8 cellular contexts compared by ENCODE assay signal in the genomic region with DNA sequence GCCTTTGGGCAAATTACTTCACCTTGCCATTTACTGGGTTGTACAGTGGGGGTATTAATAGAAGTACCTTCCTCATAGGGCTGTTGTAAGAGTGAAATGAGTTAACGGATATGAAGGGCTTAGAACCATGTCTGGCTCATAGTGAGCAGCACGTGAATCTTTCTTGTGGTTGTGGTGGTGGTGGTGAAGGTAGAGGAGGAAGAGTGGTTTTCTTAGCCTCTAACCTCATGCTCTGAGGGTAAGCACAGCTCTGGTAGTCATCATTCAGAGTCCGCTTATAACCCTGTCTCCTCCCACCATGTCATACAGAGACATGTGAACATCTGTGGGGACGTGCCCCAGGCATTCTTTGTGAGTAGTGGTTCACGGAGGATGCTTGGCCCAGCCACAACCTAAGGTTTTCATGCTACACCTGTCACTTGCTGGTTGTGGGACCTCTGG. TPM values are rescaled to one million over a fixed set of nuclear protein-coding genes. Genes with fewer than 3 reads are reported as not detected.
DNase-seq lines count a peak whose midpoint lies in the region; ATAC-seq and TF ChIP-seq lines count a peak whose summit lies in the region.

No MANE protein-coding gene starts in this region.

- no peak overlapping the region for H3K4me3 ChIP-seq in vagina

- H3K9me3 ChIP-seq in vagina, result no peaks in the 10 kb centered on the region

- peaks cover 14% of the 10 kb centered on the region for H3K4me1 Mint-ChIP-seq in stimulated activated effector memory CD8-positive, alpha-beta T cell treated with anti-CD3 and anti-CD28 coated beads, Interleukin-12 subunit alpha, Interleukin-12 subunit beta, amount 100 ng/mL, for 72 hours

- peaks cover 12% of the 10 kb centered on the region for H3K4me1 ChIP-seq in vagina

- no peak for TF ChIP-seq CTCF in vagina (IDR thresholded peaks at IDR 0.05)

- H3K9me3 Mint-ChIP-seq in stimulated activated effector memory CD8-positive, alpha-beta T cell treated with anti-CD3 and anti-CD28 coated beads, Interleukin-12 subunit alpha, Interleukin-12 subunit beta, amount 100 ng/mL, for 72 hours, result no peaks in the 10 kb centered on the region

- H3K36me3 Mint-ChIP-seq in stimulated activated effector memory CD8-positive, alpha-beta T cell treated with anti-CD3 and anti-CD28 coated beads, Interleukin-12 subunit alpha, Interleukin-12 subunit beta, amount 100 ng/mL, for 72 hours, result no peaks in the 10 kb centered on the region

- H3K36me3 ChIP-seq in vagina, result no peaks in the 10 kb centered on the region

- intact Hi-C loops in vagina (cut with DNase I), result no loop called here

- no peak for TF ChIP-seq POLR2A in vagina (IDR thresholded peaks at IDR 0.05)

- H3K27me3 ChIP-seq in vagina, result no peaks in the 10 kb centered on the region

- peak; percentile 65 for DNase-seq in activated effector memory CD4-positive, alpha-beta T cell treated with anti-CD3 and anti-CD28 coated beads, Interleukin-2, amount 50 U/mL, for 16 hours
- DNase-seq in activated effector memory CD4-positive, alpha-beta T cell treated with Interleukin-2 at 50 U/mL for 16 hours, result no peak
- DNase-seq in activated T-helper 1 cell treated with Interleukin-2 at 50 U/mL for 16 hours (ENCODE audit: low read depth) (peak; percentile 3), vagina (ENCODE audit: extremely low spot score in 2 of 2) (no peak), SKM-1 treated with dmso at 0.1 percent for 144 hours (lab: John Stamatoyannopoulos, UW; ENCODE audit: unreplicated experiment) (no peak), hepatic stellate cell (ENCODE audit: low spot score) (no peak)
- peak; percentile 6 to 63 for DNase-seq in stimulated activated effector memory CD8-positive, alpha-beta T cell treated with anti-CD3 and anti-CD28 coated beads, Interleukin-12 subunit alpha, Interleukin-12 subunit beta, amount 100 ng/mL, for 72 hours (ENCODE audit: low spot score in 2 of 2)

- H3K4me3 Mint-ChIP-seq in stimulated activated effector memory CD8-positive, alpha-beta T cell treated with anti-CD3 and anti-CD28 coated beads, Interleukin-12 subunit alpha, Interleukin-12 subunit beta, amount 100 ng/mL, for 72 hours, result no peak overlapping the region

- H3K27ac Mint-ChIP-seq in stimulated activated effector memory CD8-positive, alpha-beta T cell treated with anti-CD3 and anti-CD28 coated beads, Interleukin-12 subunit alpha, Interleukin-12 subunit beta, amount 100 ng/mL, for 72 hours, result no peak overlapping the region

- ATAC-seq in HG03460 (IDR thresholded peaks at IDR 0.05; ENCODE audit: unreplicated experiment), result peak; percentile 90
- ATAC-seq in stimulated activated effector memory CD8-positive, alpha-beta T cell treated with anti-CD3 and anti-CD28 coated beads, Interleukin-12 subunit alpha, Interleukin-12 subunit beta, amount 100 ng/mL, for 72 hours, result peak; percentile 99

- H3K27ac ChIP-seq in vagina, result no peak overlapping the region

RNA-seq across cellular contexts. Expression of gene TEAD1, which starts 43.6 kb away (rescaled TPM):
- total RNA-seq in vagina, result 50.3 TPM

Comparison
In these comparisons a context has a peak if more than half of its experiments do, and no peak if none do; other contexts are left out.
1. DNase-seq: peak in activated effector memory CD4-positive, alpha-beta T cell treated with anti-CD3 and anti-CD28 coated beads, Interleukin-2, amount 50 U/mL, for 16 hours (single experiment), activated T-helper 1 cell treated with Interleukin-2 at 50 U/mL for 16 hours (single experiment) and stimulated activated effector memory CD8-positive, alpha-beta T cell treated with anti-CD3 and anti-CD28 coated beads, Interleukin-12 subunit alpha, Interleukin-12 subunit beta, amount 100 ng/mL, for 72 hours (2 of 2); none in activated effector memory CD4-positive, alpha-beta T cell treated with Interleukin-2 at 50 U/mL for 16 hours (single experiment), vagina (0 of 2), SKM-1 treated with dmso at 0.1 percent for 144 hours (single experiment) and hepatic stellate cell (single experiment).